Comparison of ENCODE assay signal across 1 cellular context in the genomic region with DNA sequence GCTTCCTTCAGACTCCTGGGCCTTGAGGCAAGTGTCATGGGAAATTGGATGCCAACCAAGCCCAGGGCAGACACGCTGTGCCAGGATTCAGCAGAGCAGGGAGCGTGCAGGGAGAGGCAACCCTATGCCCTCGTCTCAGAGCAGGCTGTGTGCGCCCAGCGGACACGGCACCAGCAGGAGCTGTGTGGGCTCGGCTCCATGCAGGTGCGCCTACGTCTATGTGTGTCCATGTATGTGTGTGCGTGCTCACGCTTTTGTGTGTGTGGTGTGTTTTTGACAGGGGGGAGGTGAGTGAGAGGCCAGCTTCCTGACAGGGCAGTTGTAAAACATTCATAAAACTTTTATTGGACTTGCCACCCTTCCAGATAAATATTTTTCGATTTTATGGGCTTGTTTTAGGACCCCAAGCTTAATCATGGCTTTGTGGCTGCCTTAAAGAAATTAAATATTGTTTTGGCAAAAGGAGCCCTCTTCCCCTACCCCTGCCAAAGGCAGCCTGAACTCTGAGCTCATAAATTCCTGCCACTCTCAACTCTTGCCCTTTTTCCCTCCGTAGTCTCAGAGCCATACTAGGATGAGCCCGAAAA.
TF ChIP-seq lines count a peak whose summit lies in the region.

No MANE protein-coding gene starts in this region.

TF ChIP-seq in HEK293, 187 proteins besides CTCF, POLR2A, EP300 and RAD21 (continued from another document):
- TF ChIP-seq ZNF350 (tag by site-specific recombination; IDR thresholded peaks at IDR 0.05) = no peak
- no peak for TF ChIP-seq ZNF2 (tag by site-specific recombination; IDR thresholded peaks at IDR 0.05)
- TF ChIP-seq, protein P1, sequence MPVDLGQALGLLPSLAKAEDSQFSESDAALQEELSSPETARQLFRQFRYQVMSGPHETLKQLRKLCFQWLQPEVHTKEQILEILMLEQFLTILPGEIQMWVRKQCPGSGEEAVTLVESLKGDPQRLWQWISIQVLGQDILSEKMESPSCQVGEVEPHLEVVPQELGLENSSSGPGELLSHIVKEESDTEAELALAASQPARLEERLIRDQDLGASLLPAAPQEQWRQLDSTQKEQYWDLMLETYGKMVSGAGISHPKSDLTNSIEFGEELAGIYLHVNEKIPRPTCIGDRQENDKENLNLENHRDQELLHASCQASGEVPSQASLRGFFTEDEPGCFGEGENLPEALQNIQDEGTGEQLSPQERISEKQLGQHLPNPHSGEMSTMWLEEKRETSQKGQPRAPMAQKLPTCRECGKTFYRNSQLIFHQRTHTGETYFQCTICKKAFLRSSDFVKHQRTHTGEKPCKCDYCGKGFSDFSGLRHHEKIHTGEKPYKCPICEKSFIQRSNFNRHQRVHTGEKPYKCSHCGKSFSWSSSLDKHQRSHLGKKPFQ (tag by site-specific recombination; IDR thresholded peaks at IDR 0.05) = peak; percentile 69; the same call in 1 of the 2 replicates
- TF ChIP-seq ZNF621 (tag by site-specific recombination; IDR thresholded peaks at IDR 0.05) = no peak
- no peak for TF ChIP-seq ZNF623 (tag by site-specific recombination; IDR thresholded peaks at IDR 0.05)
- no peak for TF ChIP-seq ZNF169 (tag by site-specific recombination; IDR thresholded peaks at IDR 0.05)
- TF ChIP-seq ZNF529 (tag by site-specific recombination; IDR thresholded peaks at IDR 0.05; ENCODE audit: insufficient replicate concordance) = no peak
- TF ChIP-seq ZNF140 (tag by site-specific recombination; IDR thresholded peaks at IDR 0.05) = no peak
- TF ChIP-seq ZNF37A (tag by site-specific recombination; IDR thresholded peaks at IDR 0.05) = no peak
- TF ChIP-seq, protein P2, sequence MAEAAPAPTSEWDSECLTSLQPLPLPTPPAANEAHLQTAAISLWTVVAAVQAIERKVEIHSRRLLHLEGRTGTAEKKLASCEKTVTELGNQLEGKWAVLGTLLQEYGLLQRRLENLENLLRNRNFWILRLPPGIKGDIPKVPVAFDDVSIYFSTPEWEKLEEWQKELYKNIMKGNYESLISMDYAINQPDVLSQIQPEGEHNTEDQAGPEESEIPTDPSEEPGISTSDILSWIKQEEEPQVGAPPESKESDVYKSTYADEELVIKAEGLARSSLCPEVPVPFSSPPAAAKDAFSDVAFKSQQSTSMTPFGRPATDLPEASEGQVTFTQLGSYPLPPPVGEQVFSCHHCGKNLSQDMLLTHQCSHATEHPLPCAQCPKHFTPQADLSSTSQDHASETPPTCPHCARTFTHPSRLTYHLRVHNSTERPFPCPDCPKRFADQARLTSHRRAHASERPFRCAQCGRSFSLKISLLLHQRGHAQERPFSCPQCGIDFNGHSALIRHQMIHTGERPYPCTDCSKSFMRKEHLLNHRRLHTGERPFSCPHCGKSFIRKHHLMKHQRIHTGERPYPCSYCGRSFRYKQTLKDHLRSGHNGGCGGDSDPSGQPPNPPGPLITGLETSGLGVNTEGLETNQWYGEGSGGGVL (tag by site-specific recombination; IDR thresholded peaks at IDR 0.05) = peak; percentile 77
- TF ChIP-seq ZFHX2 (tag by site-specific recombination; conservative IDR thresholded peaks at IDR 0.05) = peak; percentile 91
- peak; percentile 64 for TF ChIP-seq FEZF1 (tag by site-specific recombination; IDR thresholded peaks at IDR 0.05)
- TF ChIP-seq ZNF548 (tag by site-specific recombination; IDR thresholded peaks at IDR 0.05) = no peak
- no peak for TF ChIP-seq YY1 (tag by site-specific recombination; IDR thresholded peaks at IDR 0.05)
- TF ChIP-seq ZNF610 (tag by site-specific recombination; IDR thresholded peaks at IDR 0.05; ENCODE audit: borderline replicate concordance) = 0 out of 2 replicates have a peak, but pooled peaks have one; percentile 16
- TF ChIP-seq ZIC2 (tag by site-specific recombination; IDR thresholded peaks at IDR 0.05) = 0 out of 2 replicates have a peak, but pooled peaks have one; percentile 13
- peak; percentile 63 for TF ChIP-seq ZSCAN30 (tag by site-specific recombination; IDR thresholded peaks at IDR 0.05)
- TF ChIP-seq ZNF776 (tag by site-specific recombination; IDR thresholded peaks at IDR 0.05; ENCODE audit: borderline replicate concordance) = no peak
- no peak for TF ChIP-seq ZBTB20 (tag by site-specific recombination; IDR thresholded peaks at IDR 0.05)
- peak; percentile 59; the same call in 1 of the 2 replicates for TF ChIP-seq ZNF843 (tag by site-specific recombination; IDR thresholded peaks at IDR 0.05)
- TF ChIP-seq ZNF211 (tag by site-specific recombination; IDR thresholded peaks at IDR 0.05; ENCODE audit: low read depth) = no peak
- TF ChIP-seq HOXA7 (CRISPR knock-in tag; IDR thresholded peaks at IDR 0.05; ENCODE audit: borderline replicate concordance) = no peak
- TF ChIP-seq, protein P3, sequence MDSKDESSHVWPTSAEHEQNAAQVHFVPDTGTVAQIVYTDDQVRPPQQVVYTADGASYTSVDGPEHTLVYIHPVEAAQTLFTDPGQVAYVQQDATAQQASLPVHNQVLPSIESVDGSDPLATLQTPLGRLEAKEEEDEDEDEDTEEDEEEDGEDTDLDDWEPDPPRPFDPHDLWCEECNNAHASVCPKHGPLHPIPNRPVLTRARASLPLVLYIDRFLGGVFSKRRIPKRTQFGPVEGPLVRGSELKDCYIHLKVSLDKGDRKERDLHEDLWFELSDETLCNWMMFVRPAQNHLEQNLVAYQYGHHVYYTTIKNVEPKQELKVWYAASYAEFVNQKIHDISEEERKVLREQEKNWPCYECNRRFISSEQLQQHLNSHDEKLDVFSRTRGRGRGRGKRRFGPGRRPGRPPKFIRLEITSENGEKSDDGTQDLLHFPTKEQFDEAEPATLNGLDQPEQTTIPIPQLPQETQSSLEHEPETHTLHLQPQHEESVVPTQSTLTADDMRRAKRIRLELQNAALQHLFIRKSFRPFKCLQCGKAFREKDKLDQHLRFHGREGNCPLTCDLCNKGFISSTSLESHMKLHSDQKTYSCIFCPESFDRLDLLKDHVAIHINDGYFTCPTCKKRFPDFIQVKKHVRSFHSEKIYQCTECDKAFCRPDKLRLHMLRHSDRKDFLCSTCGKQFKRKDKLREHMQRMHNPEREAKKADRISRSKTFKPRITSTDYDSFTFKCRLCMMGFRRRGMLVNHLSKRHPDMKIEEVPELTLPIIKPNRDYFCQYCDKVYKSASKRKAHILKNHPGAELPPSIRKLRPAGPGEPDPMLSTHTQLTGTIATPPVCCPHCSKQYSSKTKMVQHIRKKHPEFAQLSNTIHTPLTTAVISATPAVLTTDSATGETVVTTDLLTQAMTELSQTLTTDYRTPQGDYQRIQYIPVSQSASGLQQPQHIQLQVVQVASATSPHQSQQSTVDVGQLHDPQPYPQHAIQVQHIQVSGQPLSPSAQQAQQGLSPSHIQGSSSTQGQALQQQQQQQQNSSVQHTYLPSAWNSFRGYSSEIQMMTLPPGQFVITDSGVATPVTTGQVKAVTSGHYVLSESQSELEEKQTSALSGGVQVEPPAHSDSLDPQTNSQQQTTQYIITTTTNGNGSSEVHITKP (tag by site-specific recombination; IDR thresholded peaks at IDR 0.05) = peak; percentile 33
- TF ChIP-seq HOXD13 (CRISPR knock-in tag; IDR thresholded peaks at IDR 0.05; ENCODE audit: borderline replicate concordance) = 0 out of 2 replicates have a peak, but pooled peaks have one; percentile 70
- peak; percentile 55; the same call in 1 of the 2 replicates for TF ChIP-seq KLF16 (tag by site-specific recombination; IDR thresholded peaks at IDR 0.05)
- TF ChIP-seq MZF1 (tag by site-specific recombination; IDR thresholded peaks at IDR 0.05; ENCODE audit: borderline replicate concordance) = no peak
- TF ChIP-seq ZNF48 (tag by site-specific recombination; IDR thresholded peaks at IDR 0.05) = no peak
- no peak for TF ChIP-seq ZNF266 (tag by site-specific recombination; IDR thresholded peaks at IDR 0.05; ENCODE audit: low read depth)
- TF ChIP-seq ZNF366 (tag by site-specific recombination; conservative IDR thresholded peaks at IDR 0.05) = no peak
- TF ChIP-seq, protein P4, sequence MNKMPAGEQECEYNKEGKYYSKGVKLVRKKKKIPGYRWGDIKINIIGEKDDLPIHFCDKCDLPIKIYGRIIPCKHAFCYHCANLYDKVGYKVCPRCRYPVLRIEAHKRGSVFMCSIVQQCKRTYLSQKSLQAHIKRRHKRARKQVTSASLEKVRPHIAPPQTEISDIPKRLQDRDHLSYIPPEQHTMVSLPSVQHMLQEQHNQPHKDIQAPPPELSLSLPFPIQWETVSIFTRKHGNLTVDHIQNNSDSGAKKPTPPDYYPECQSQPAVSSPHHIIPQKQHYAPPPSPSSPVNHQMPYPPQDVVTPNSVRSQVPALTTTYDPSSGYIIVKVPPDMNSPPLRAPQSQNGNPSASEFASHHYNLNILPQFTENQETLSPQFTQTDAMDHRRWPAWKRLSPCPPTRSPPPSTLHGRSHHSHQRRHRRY (tag by site-specific recombination; IDR thresholded peaks at IDR 0.05) = no peak
- no peak for TF ChIP-seq ZNF157 (tag by site-specific recombination; IDR thresholded peaks at IDR 0.05)
- TF ChIP-seq ZNF600 (tag by site-specific recombination; IDR thresholded peaks at IDR 0.05) = no peak
- TF ChIP-seq ZNF404 (tag by site-specific recombination; IDR thresholded peaks at IDR 0.05) = no peak
- TF ChIP-seq ZNF670 (tag by site-specific recombination; IDR thresholded peaks at IDR 0.05; ENCODE audit: low read depth) = no peak
- no peak for TF ChIP-seq ZXDB (tag by site-specific recombination; IDR thresholded peaks at IDR 0.05)
- TF ChIP-seq KLF8 (tag by site-specific recombination; IDR thresholded peaks at IDR 0.05) = no peak
- TF ChIP-seq, protein P5, sequence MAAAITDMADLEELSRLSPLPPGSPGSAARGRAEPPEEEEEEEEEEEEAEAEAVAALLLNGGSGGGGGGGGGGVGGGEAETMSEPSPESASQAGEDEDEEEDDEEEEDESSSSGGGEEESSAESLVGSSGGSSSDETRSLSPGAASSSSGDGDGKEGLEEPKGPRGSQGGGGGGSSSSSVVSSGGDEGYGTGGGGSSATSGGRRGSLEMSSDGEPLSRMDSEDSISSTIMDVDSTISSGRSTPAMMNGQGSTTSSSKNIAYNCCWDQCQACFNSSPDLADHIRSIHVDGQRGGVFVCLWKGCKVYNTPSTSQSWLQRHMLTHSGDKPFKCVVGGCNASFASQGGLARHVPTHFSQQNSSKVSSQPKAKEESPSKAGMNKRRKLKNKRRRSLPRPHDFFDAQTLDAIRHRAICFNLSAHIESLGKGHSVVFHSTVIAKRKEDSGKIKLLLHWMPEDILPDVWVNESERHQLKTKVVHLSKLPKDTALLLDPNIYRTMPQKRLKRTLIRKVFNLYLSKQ (tag by site-specific recombination; IDR thresholded peaks at IDR 0.05; ENCODE audit: borderline replicate concordance) = no peak
- TF ChIP-seq, protein P6, sequence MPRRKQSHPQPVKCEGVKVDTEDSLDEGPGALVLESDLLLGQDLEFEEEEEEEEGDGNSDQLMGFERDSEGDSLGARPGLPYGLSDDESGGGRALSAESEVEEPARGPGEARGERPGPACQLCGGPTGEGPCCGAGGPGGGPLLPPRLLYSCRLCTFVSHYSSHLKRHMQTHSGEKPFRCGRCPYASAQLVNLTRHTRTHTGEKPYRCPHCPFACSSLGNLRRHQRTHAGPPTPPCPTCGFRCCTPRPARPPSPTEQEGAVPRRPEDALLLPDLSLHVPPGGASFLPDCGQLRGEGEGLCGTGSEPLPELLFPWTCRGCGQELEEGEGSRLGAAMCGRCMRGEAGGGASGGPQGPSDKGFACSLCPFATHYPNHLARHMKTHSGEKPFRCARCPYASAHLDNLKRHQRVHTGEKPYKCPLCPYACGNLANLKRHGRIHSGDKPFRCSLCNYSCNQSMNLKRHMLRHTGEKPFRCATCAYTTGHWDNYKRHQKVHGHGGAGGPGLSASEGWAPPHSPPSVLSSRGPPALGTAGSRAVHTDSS (tag by site-specific recombination; IDR thresholded peaks at IDR 0.05) = no peak
- peak; percentile 32 for TF ChIP-seq ZNF341 (tag by site-specific recombination; IDR thresholded peaks at IDR 0.05; ENCODE audit: low read depth)
- no peak for TF ChIP-seq ZNF302 (tag by site-specific recombination; IDR thresholded peaks at IDR 0.05; ENCODE audit: low read depth)
- peak; percentile 80 for TF ChIP-seq ZNF335 (tag by site-specific recombination; conservative IDR thresholded peaks at IDR 0.05)
